In the genomic region with DNA sequence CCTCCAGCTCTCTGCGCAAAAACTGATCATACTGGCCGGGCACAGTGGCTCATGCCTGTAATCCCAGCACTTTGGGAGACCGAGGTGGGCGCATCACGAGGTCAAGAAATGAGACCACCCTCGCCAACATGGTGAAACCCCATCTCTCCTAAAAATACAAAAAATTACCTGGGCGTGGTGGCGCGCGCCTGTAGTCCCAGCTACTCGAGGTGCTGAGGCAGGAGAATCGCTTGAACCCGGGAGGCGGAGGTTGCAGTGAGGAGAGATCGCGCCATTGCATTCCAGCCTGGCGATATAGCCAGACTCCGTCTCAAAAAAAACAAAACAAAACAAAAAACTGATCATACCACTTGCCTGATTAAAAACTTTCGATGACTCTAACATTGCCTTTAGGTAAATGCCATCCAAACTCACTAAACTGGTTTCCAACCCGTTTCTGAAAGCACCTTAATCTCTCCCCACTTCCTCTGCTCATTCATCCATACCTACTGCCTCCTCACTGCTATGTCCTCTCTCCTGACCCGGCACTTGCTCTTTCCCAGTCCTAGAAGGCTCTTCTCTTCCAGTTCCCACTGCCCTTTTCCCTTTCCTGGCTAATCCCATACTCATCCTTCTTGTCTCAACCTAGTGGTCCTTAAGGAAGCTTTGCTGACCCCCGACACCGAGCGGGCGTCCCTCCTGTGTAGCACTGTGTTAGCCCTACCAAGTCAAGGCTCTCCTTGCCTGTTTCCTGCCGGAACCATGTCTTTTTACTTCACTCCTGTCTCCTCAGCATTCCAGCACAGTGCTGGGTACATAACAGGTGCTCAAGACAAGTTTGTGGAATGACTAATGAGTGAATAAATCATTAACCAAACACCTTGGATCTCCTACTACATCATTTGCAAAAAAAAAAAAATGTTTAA, we compare ENCODE assay signal across 8 cellular contexts. TPM values are rescaled to one million over a fixed set of nuclear protein-coding genes. Genes with fewer than 3 reads are reported as not detected.
DNase-seq lines count a peak whose midpoint lies in the region; ATAC-seq and TF ChIP-seq lines count a peak whose summit lies in the region.

No MANE protein-coding gene starts in this region.

- H2AFZ ChIP-seq in H9 (ENCODE audit: low read length) (peak overlapping the region; percentile 26), neuron (ENCODE audit: low read depth, low read length) (peak overlapping the region; percentile 78)

- DNase-seq in H9 (peak; percentile 39), MG63 (no peak), NCI-H2227 (lab: John Stamatoyannopoulos, UW; ENCODE audit: unreplicated experiment) (no peak), HuH-7.5 (ENCODE audit: low spot score) (no peak)
- DNase-seq in natural killer cell treated with Interleukin-12 subunit alpha and Interleukin-12 subunit beta and Interleukin-15 and Interleukin-18, amount 100 ng/mL, for 72 hours (ENCODE audit: low spot score): no peak

- no peak overlapping the region for H3K14ac ChIP-seq in H9 (ENCODE audit: insufficient read depth, low read length)

- no peaks in the 10 kb centered on the region for H3K27me3 Mint-ChIP-seq in H9 (ENCODE audit: low read depth)
- H3K27me3 Mint-ChIP-seq in natural killer cell treated with Interleukin-12 subunit alpha and Interleukin-12 subunit beta and Interleukin-15 and Interleukin-18, amount 100 ng/mL, for 72 hours: no peaks in the 10 kb centered on the region

- no peak overlapping the region for H2BK20ac ChIP-seq in H9 (ENCODE audit: low read depth, low read length, poor library complexity, severe bottlenecking)

- H4K20me1 ChIP-seq in H9 (ENCODE audit: control insufficient read depth, insufficient read depth, insufficient read length): no peaks in the 10 kb centered on the region

- H3K36me3 ChIP-seq in MG63: peaks cover 17% of the 10 kb centered on the region
- H3K36me3 ChIP-seq in endocrine pancreas (ENCODE audit: control insufficient read depth, insufficient read depth, low read length): no peaks in the 10 kb centered on the region
- peaks cover 7% of the 10 kb centered on the region for H3K36me3 ChIP-seq in neuron (ENCODE audit: insufficient read depth, low read length)

- peak; percentile 19 for ATAC-seq in GM18502 (IDR thresholded peaks at IDR 0.05; ENCODE audit: poor library complexity, unreplicated experiment)
- ATAC-seq in natural killer cell treated with Interleukin-12 subunit alpha and Interleukin-12 subunit beta and Interleukin-15 and Interleukin-18, amount 100 ng/mL, for 72 hours: no peak

- H2BK12ac ChIP-seq in H9 (ENCODE audit: insufficient read length, low read depth, low read length): no peak overlapping the region

- no peak overlapping the region for H3K27ac Mint-ChIP-seq in H9
- H3K27ac Mint-ChIP-seq in natural killer cell treated with Interleukin-12 subunit alpha and Interleukin-12 subunit beta and Interleukin-15 and Interleukin-18, amount 100 ng/mL, for 72 hours: no peak overlapping the region

- peaks cover 3% of the 10 kb centered on the region for H3K79me1 ChIP-seq in H9 (ENCODE audit: insufficient read depth, low read depth, low read length, poor library complexity, severe bottlenecking)

- no peak overlapping the region for H2BK120ac ChIP-seq in H9 (ENCODE audit: low read depth, low read length, poor library complexity, severe bottlenecking)

- no peaks in the 10 kb centered on the region for H3K27me3 ChIP-seq in H9 (ENCODE audit: insufficient read depth, low read length)
- no peaks in the 10 kb centered on the region for H3K27me3 ChIP-seq in MG63
- H3K27me3 ChIP-seq in endocrine pancreas (ENCODE audit: control insufficient read depth, insufficient read depth, low read length): no peaks in the 10 kb centered on the region
- no peaks in the 10 kb centered on the region for H3K27me3 ChIP-seq in neuron (ENCODE audit: insufficient read depth, low read length)

- no peak overlapping the region for H3T11ph ChIP-seq in H9 (ENCODE audit: low read length)

- H3K23ac ChIP-seq in H9 (ENCODE audit: insufficient read length, low read depth, low read length): no peak overlapping the region

- H2BK5ac ChIP-seq in H9 (ENCODE audit: insufficient read length, low read length): no peak overlapping the region

- peak overlapping the region; percentile 28 for H3K4me2 ChIP-seq in H9 (ENCODE audit: insufficient read depth, insufficient read length, low read length)

- peaks cover 15 to 20% of the 10 kb centered on the region in 2 experiments for H3K4me1 Mint-ChIP-seq in H9
- H3K4me1 Mint-ChIP-seq in natural killer cell treated with Interleukin-12 subunit alpha and Interleukin-12 subunit beta and Interleukin-15 and Interleukin-18, amount 100 ng/mL, for 72 hours (ENCODE audit: low read depth in 2 of 2): peaks cover 27 to 34% of the 10 kb centered on the region in 2 donors

- H3K56ac ChIP-seq in H9 (ENCODE audit: insufficient read length, low read depth, low read length): no peak overlapping the region

- H3K18ac ChIP-seq in H9 (ENCODE audit: insufficient read length, low read depth, low read length): no peak overlapping the region

- H4K8ac ChIP-seq in H9 (replicated peaks; ENCODE audit: insufficient read length, low read depth, low read length): no peak overlapping the region

- peaks cover 12% of the 10 kb centered on the region in 2 experiments for H3K9me3 Mint-ChIP-seq in H9
- H3K9me3 Mint-ChIP-seq in natural killer cell treated with Interleukin-12 subunit alpha and Interleukin-12 subunit beta and Interleukin-15 and Interleukin-18, amount 100 ng/mL, for 72 hours: no peaks in the 10 kb centered on the region

- H3K36me3 Mint-ChIP-seq in H9 (ENCODE audit: insufficient read depth in 1 of 3, low read depth in 3 of 3): peaks cover 23 to 33% (median 27%) of the 10 kb centered on the region in 3 experiments
- H3K36me3 Mint-ChIP-seq in natural killer cell treated with Interleukin-12 subunit alpha and Interleukin-12 subunit beta and Interleukin-15 and Interleukin-18, amount 100 ng/mL, for 72 hours: peaks cover 11% of the 10 kb centered on the region

- peaks cover 18% of the 10 kb centered on the region; the same call in 1 of the 2 replicates for H3K79me2 ChIP-seq in H9 (ENCODE audit: insufficient read depth, low read length)

- no CpG with 5 or more reads among the region's 26 CpGs for WGBS in H9 (ENCODE audit: extremely low coverage, insufficient read length, low lambda C conversion rate)

- H3K4me3 ChIP-seq in MG63: peak overlapping the region; percentile 63
- peak overlapping the region; percentile 26 for H3K4me3 ChIP-seq in endocrine pancreas (ENCODE audit: control insufficient read depth, insufficient read depth, low read length)
- H3K4me3 ChIP-seq in neuron (ENCODE audit: low read length): peak overlapping the region; percentile 99

- no peak overlapping the region for H3K4me3 Mint-ChIP-seq in H9
- no peak overlapping the region for H3K4me3 Mint-ChIP-seq in natural killer cell treated with Interleukin-12 subunit alpha and Interleukin-12 subunit beta and Interleukin-15 and Interleukin-18, amount 100 ng/mL, for 72 hours

- H4K5ac ChIP-seq in H9 (ENCODE audit: insufficient read length, low read depth, low read length): no peak overlapping the region

- H3K23me2 ChIP-seq in H9 (ENCODE audit: insufficient read length, low read depth, low read length, poor library complexity, severe bottlenecking): peaks cover 3% of the 10 kb centered on the region

- H4K91ac ChIP-seq in H9 (ENCODE audit: insufficient read length, low read depth, low read length): no peak overlapping the region

- peaks cover 8% of the 10 kb centered on the region; the same call in 1 of the 2 replicates for H3K4me1 ChIP-seq in H9 (ENCODE audit: insufficient read depth, low read length)
- peaks cover 12% of the 10 kb centered on the region for H3K4me1 ChIP-seq in endocrine pancreas (ENCODE audit: control insufficient read depth, insufficient read depth, low read length)
- H3K4me1 ChIP-seq in neuron (ENCODE audit: insufficient read depth, low read length): peaks cover 18% of the 10 kb centered on the region

- no peak overlapping the region; the same call in 1 of the 2 replicates for H3K4ac ChIP-seq in H9 (ENCODE audit: low read depth, low read length)

- no peak overlapping the region for H2AK5ac ChIP-seq in H9 (ENCODE audit: insufficient read length, low read length)

- TF ChIP-seq CTCF in H9 (conservative IDR thresholded peaks at IDR 0.05): no peak

- H3K27ac ChIP-seq in H9 (ENCODE audit: insufficient read length, low read depth, low read length): no peak overlapping the region

- no peak overlapping the region for H2BK15ac ChIP-seq in H9 (ENCODE audit: low read depth, low read length)

- H3K9me3 ChIP-seq in H9 (ENCODE audit: control insufficient read depth, low read depth, low read length): no peaks in the 10 kb centered on the region
- no peaks in the 10 kb centered on the region for H3K9me3 ChIP-seq in MG63
- H3K9me3 ChIP-seq in endocrine pancreas (ENCODE audit: control insufficient read depth, low read length): no peaks in the 10 kb centered on the region
- H3K9me3 ChIP-seq in neuron (ENCODE audit: low read length): peaks cover 3% of the 10 kb centered on the region

- H3K9ac ChIP-seq in H9 (ENCODE audit: extremely low read depth, insufficient read length, low read length) (peak overlapping the region; percentile 5), endocrine pancreas (ENCODE audit: control insufficient read depth, insufficient read depth, low read length) (no peak overlapping the region)

RNA-seq across cellular contexts. Expression of gene MIOS, which starts 0.7 kb away (rescaled TPM):
- total RNA-seq in H9 (2021): 46.4 and 48.4 TPM in 2 replicates
- 20.2 and 21.3 TPM in 2 replicates for total RNA-seq in MG63 (2014; rRNA removed; shearing (Covaris generic); ENCODE audit: low replicate concordance)
- total RNA-seq in natural killer cell treated with Interleukin-12 subunit alpha and Interleukin-12 subunit beta and Interleukin-15 and Interleukin-18, amount 100 ng/mL, for 72 hours: 10 to 100 TPM; 22.0 to 33.8 TPM

RNA-seq across cellular contexts. Expression of gene COL28A1, which starts 30.3 kb away (rescaled TPM):
- 0.66 and 0.92 TPM in 2 replicates for total RNA-seq in H9 (2021)
- total RNA-seq in MG63 (2014; rRNA removed; shearing (Covaris generic); ENCODE audit: low replicate concordance): not detected in 2 replicates
- total RNA-seq in natural killer cell treated with Interleukin-12 subunit alpha and Interleukin-12 subunit beta and Interleukin-15 and Interleukin-18, amount 100 ng/mL, for 72 hours: under 1 TPM in 1 of 2 donors, not detected in 1; 0.24 TPM

Comparison
In these comparisons a context has a peak if more than half of its experiments do, and no peak if none do; other contexts are left out.
1. H3K4me3 ChIP-seq: peak in every context shown above with its lines; median percentile 99 in neuron; 63 in MG63; 26 in endocrine pancreas.